Comparison of ENCODE assay signal across 1 cellular context in the genomic region with DNA sequence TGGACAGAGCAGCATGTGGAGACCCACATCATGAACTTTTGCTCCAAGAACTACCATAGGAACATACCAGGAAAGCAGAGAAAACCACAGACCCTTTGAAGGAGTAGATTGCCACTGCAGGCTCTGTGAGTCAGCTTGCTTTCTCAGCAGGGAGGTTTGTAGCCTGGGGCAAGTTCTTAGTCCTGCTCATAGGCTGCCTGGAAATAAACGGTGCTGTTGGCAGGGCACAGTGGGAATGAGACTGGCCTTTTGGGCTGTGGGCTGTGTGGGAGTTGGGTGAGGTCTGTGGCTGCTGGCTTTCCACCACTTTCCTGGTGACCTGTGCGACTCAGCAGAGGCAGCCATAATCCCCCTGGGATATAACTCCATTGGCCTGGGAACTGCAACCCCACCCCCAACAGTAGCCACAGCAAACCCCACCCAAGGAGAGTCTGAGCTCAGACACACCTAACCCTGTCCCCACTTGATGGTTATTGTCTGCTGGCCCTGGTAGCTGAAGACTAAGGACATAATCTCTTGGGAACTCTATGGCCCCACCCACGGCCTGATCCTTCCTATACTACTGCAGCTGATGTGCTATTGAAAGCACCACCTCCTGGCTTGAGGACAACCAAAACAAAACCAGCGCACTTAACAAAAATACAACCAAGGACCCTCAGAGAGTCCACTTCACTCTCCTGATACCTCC.
A peak's percentile ranks its signal among the peaks of the same experiment; 100 is the strongest.
TF ChIP-seq lines count a peak whose summit lies in the region.

No MANE protein-coding gene starts in this region.

TF ChIP-seq in SK-N-SH, 30 proteins besides CTCF, POLR2A, EP300 and RAD21:
- TF ChIP-seq, protein P1, sequence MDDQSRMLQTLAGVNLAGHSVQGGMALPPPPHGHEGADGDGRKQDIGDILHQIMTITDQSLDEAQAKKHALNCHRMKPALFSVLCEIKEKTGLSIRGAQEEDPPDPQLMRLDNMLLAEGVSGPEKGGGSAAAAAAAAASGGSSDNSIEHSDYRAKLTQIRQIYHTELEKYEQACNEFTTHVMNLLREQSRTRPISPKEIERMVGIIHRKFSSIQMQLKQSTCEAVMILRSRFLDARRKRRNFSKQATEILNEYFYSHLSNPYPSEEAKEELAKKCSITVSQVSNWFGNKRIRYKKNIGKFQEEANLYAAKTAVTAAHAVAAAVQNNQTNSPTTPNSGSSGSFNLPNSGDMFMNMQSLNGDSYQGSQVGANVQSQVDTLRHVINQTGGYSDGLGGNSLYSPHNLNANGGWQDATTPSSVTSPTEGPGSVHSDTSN (IDR thresholded peaks at IDR 0.05), result 0 out of 2 replicates have a peak, but pooled peaks have one; percentile 5
- TF ChIP-seq, protein P2, sequence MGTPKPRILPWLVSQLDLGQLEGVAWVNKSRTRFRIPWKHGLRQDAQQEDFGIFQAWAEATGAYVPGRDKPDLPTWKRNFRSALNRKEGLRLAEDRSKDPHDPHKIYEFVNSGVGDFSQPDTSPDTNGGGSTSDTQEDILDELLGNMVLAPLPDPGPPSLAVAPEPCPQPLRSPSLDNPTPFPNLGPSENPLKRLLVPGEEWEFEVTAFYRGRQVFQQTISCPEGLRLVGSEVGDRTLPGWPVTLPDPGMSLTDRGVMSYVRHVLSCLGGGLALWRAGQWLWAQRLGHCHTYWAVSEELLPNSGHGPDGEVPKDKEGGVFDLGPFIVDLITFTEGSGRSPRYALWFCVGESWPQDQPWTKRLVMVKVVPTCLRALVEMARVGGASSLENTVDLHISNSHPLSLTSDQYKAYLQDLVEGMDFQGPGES (IDR thresholded peaks at IDR 0.05; ENCODE audit: low read depth, low read length), result no peak
